1 cellular context compared by ENCODE assay signal in the genomic region with DNA sequence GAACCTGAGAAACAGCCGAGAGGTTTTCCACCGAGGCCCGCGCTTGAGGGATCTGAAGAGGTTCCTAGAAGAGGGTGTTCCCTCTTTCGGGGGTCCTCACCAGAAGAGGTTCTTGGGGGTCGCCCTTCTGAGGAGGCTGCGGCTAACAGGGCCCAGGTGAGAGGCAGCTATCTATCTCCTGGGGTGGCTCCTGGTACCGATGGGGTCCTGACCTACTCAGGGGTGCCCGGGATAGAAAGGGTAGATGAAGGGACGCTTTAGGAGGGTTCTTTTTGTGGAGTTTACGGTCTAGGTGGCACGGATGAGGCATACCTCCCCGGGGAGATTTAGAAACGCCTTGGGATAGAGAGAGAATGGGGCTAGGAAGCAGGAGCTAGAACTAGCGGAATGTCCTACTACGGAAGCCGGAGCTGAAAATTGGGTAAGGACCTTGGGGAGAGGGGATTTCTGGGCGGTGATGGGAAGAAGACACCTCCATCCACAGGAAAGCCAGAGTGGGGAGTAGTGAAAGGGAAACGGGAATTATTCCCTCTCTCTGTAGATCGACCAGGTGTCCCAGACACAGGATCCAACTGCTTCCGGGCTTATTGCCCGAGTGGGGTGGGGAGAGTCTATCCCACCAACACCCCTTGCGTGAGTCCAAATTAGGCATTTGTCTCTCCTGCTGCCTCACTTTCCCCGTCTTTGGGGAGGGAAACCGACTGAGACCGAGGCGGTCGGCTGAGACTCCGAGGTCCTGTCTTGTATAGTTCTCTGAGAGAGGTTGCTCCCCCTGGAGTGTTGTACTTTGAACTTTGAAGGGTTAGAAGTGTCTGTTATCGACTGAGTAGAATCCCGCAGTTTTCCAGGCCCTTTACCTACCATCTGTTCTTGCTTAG.
TF ChIP-seq lines count a peak whose summit lies in the region.

No MANE protein-coding gene starts in this region.

TF ChIP-seq in HEK293, 187 proteins besides CTCF, POLR2A, EP300 and RAD21 (continued from another document):
- TF ChIP-seq, protein P1, sequence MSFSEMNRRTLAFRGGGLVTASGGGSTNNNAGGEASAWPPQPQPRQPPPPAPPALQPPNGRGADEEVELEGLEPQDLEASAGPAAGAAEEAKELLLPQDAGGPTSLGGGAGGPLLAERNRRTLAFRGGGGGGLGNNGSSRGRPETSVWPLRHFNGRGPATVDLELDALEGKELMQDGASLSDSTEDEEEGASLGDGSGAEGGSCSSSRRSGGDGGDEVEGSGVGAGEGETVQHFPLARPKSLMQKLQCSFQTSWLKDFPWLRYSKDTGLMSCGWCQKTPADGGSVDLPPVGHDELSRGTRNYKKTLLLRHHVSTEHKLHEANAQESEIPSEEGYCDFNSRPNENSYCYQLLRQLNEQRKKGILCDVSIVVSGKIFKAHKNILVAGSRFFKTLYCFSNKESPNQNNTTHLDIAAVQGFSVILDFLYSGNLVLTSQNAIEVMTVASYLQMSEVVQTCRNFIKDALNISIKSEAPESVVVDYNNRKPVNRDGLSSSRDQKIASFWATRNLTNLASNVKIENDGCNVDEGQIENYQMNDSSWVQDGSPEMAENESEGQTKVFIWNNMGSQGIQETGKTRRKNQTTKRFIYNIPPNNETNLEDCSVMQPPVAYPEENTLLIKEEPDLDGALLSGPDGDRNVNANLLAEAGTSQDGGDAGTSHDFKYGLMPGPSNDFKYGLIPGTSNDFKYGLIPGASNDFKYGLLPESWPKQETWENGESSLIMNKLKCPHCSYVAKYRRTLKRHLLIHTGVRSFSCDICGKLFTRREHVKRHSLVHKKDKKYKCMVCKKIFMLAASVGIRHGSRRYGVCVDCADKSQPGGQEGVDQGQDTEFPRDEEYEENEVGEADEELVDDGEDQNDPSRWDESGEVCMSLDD (tag by site-specific recombination; IDR thresholded peaks at IDR 0.05), result no peak
- no peak for TF ChIP-seq TCF7L2 (IDR thresholded peaks at IDR 0.05; ENCODE audit: borderline replicate concordance, low read depth, low read length)
- TF ChIP-seq KLF10 (tag by site-specific recombination; IDR thresholded peaks at IDR 0.05), result no peak
- peak; percentile 45 for TF ChIP-seq SP2 (tag by site-specific recombination; IDR thresholded peaks at IDR 0.05)
- TF ChIP-seq ZNF23 (tag by site-specific recombination; IDR thresholded peaks at IDR 0.05; ENCODE audit: borderline replicate concordance), result no peak
- no peak for TF ChIP-seq ZNF132 (tag by site-specific recombination; IDR thresholded peaks at IDR 0.05; ENCODE audit: borderline replicate concordance)
- TF ChIP-seq ZNF19 (tag by site-specific recombination; IDR thresholded peaks at IDR 0.05; ENCODE audit: low read depth), result no peak
- TF ChIP-seq ZNF341 (tag by site-specific recombination; IDR thresholded peaks at IDR 0.05; ENCODE audit: low read depth), result no peak
- TF ChIP-seq BCL11A (tag by site-specific recombination; IDR thresholded peaks at IDR 0.05; ENCODE audit: low read depth), result no peak
- TF ChIP-seq ZNF202 (tag by site-specific recombination; IDR thresholded peaks at IDR 0.05; ENCODE audit: borderline replicate concordance), result no peak
- TF ChIP-seq, protein P2, sequence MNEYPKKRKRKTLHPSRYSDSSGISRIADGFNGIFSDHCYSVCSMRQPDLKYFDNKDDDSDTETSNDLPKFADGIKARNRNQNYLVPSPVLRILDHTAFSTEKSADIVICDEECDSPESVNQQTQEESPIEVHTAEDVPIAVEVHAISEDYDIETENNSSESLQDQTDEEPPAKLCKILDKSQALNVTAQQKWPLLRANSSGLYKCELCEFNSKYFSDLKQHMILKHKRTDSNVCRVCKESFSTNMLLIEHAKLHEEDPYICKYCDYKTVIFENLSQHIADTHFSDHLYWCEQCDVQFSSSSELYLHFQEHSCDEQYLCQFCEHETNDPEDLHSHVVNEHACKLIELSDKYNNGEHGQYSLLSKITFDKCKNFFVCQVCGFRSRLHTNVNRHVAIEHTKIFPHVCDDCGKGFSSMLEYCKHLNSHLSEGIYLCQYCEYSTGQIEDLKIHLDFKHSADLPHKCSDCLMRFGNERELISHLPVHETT (tag by site-specific recombination; IDR thresholded peaks at IDR 0.05), result no peak
- no peak for TF ChIP-seq ZNF560 (tag by site-specific recombination; IDR thresholded peaks at IDR 0.05; ENCODE audit: borderline replicate concordance)
- no peak for TF ChIP-seq ZNF544 (tag by site-specific recombination; IDR thresholded peaks at IDR 0.05)
- no peak for TF ChIP-seq KLF8 (tag by site-specific recombination; IDR thresholded peaks at IDR 0.05)
- no peak for TF ChIP-seq BCL11B (tag by site-specific recombination; IDR thresholded peaks at IDR 0.05; ENCODE audit: low read depth)
- TF ChIP-seq ZNF16 (tag by site-specific recombination; IDR thresholded peaks at IDR 0.05; ENCODE audit: low read depth), result no peak
- no peak for TF ChIP-seq MYNN (tag by site-specific recombination; IDR thresholded peaks at IDR 0.05; ENCODE audit: borderline replicate concordance)
- TF ChIP-seq ZSCAN30 (tag by site-specific recombination; IDR thresholded peaks at IDR 0.05), result no peak
- TF ChIP-seq SETDB1 (IDR thresholded peaks at IDR 0.05; ENCODE audit: insufficient read length, low read length), result no peak
- TF ChIP-seq ZNF133 (tag by site-specific recombination; IDR thresholded peaks at IDR 0.05), result no peak
- 0 out of 2 replicates have a peak, but pooled peaks have one; percentile 51 for TF ChIP-seq TRIM28 (IDR thresholded peaks at IDR 0.05; ENCODE audit: borderline replicate concordance, low read length)
- TF ChIP-seq, protein P3, sequence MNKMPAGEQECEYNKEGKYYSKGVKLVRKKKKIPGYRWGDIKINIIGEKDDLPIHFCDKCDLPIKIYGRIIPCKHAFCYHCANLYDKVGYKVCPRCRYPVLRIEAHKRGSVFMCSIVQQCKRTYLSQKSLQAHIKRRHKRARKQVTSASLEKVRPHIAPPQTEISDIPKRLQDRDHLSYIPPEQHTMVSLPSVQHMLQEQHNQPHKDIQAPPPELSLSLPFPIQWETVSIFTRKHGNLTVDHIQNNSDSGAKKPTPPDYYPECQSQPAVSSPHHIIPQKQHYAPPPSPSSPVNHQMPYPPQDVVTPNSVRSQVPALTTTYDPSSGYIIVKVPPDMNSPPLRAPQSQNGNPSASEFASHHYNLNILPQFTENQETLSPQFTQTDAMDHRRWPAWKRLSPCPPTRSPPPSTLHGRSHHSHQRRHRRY (tag by site-specific recombination; IDR thresholded peaks at IDR 0.05), result no peak
- no peak for TF ChIP-seq ZNF792 (tag by site-specific recombination; IDR thresholded peaks at IDR 0.05)
- TF ChIP-seq ZNF660 (tag by site-specific recombination; IDR thresholded peaks at IDR 0.05), result no peak
- no peak for TF ChIP-seq HOXA7 (CRISPR knock-in tag; IDR thresholded peaks at IDR 0.05; ENCODE audit: borderline replicate concordance)
- TF ChIP-seq ZNF211 (tag by site-specific recombination; IDR thresholded peaks at IDR 0.05; ENCODE audit: low read depth), result no peak
- no peak for TF ChIP-seq ZIC2 (tag by site-specific recombination; IDR thresholded peaks at IDR 0.05)
- TF ChIP-seq, protein P4, sequence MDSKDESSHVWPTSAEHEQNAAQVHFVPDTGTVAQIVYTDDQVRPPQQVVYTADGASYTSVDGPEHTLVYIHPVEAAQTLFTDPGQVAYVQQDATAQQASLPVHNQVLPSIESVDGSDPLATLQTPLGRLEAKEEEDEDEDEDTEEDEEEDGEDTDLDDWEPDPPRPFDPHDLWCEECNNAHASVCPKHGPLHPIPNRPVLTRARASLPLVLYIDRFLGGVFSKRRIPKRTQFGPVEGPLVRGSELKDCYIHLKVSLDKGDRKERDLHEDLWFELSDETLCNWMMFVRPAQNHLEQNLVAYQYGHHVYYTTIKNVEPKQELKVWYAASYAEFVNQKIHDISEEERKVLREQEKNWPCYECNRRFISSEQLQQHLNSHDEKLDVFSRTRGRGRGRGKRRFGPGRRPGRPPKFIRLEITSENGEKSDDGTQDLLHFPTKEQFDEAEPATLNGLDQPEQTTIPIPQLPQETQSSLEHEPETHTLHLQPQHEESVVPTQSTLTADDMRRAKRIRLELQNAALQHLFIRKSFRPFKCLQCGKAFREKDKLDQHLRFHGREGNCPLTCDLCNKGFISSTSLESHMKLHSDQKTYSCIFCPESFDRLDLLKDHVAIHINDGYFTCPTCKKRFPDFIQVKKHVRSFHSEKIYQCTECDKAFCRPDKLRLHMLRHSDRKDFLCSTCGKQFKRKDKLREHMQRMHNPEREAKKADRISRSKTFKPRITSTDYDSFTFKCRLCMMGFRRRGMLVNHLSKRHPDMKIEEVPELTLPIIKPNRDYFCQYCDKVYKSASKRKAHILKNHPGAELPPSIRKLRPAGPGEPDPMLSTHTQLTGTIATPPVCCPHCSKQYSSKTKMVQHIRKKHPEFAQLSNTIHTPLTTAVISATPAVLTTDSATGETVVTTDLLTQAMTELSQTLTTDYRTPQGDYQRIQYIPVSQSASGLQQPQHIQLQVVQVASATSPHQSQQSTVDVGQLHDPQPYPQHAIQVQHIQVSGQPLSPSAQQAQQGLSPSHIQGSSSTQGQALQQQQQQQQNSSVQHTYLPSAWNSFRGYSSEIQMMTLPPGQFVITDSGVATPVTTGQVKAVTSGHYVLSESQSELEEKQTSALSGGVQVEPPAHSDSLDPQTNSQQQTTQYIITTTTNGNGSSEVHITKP (tag by site-specific recombination; IDR thresholded peaks at IDR 0.05), result peak; percentile 96
